In genomic region chr1:6348511-6349191, GRCh38 we compare ENCODE assay signal across 9 cellular contexts. TPM values are rescaled to one million over a fixed set of nuclear protein-coding genes. Genes with fewer than 3 reads are reported as not detected.
DNase-seq lines count a peak whose midpoint lies in the region; ATAC-seq, FAIRE-seq and TF ChIP-seq lines count a peak whose summit lies in the region.
"Had no signal": no experiment of that assay in that cellular context is flagged by ENCODE, and none has a peak within 500 bp of the region (broad histone marks: within the 10 kb centered on the region; RNA-seq: fewer than 3 reads in every experiment).

No MANE protein-coding gene starts in this region.

- H3K27me3 ChIP-seq in liver (ENCODE audit: control insufficient read depth in 4 of 4, insufficient read depth in 4 of 4, low read length in 3 of 4) = no peaks in the 10 kb centered on the region
- H3K27me3 ChIP-seq in HepG2 (ENCODE audit: control insufficient read depth in 1 of 2, insufficient read depth in 2 of 2, low read length in 2 of 2) = no peaks in the 10 kb centered on the region
- no peaks in the 10 kb centered on the region for H3K27me3 ChIP-seq in right lobe of liver

- H3K36me3 ChIP-seq in liver (ENCODE audit: control insufficient read depth in 4 of 4, insufficient read depth in 3 of 4, low read depth in 1 of 4, low read length in 3 of 4) (no peaks in the 10 kb centered on the region), HepG2 (replicated peaks in 1 of 2; ENCODE audit: control insufficient read depth in 1 of 2, insufficient read depth in 2 of 2, low read length in 2 of 2) (peaks cover 3 to 5% of the 10 kb centered on the region in 2 experiments; a peak in 4 of 5 replicates), right lobe of liver (no peaks in the 10 kb centered on the region)

- H3K4me3 ChIP-seq in liver (ENCODE audit: low read depth in 1 of 3, low read length in 3 of 3) (no peak overlapping the region), HepG2 (replicated peaks in 1 of 3; ENCODE audit: insufficient read depth in 1 of 3, low read depth in 2 of 3, low read length in 3 of 3) (no peak overlapping the region), right lobe of liver (no peak overlapping the region)

- POLR2A ChIA-PET in HepG2 (lab: Yijun Ruan, JAX) = interaction anchor here (1.4 kb wide), 1 partner anchor 12 kb away, joined by 4 read pairs; no protein-coding TSS in a partner anchor

- ATAC-seq in HepG2 (no peak), right lobe of liver (peak; percentile 1 to 18 (median 4)), GM18867 (IDR thresholded peaks at IDR 0.05; ENCODE audit: unreplicated experiment) (no peak)

- TF ChIP-seq CTCF in liver (IDR thresholded peaks at IDR 0.05; ENCODE audit: low read depth, low read length, missing input control) (no peak), HepG2 (CRISPR knock-in tag; IDR thresholded peaks at IDR 0.05) (no peak), right lobe of liver (IDR thresholded peaks at IDR 0.05) (no peak), type B pancreatic cell (conservative IDR thresholded peaks at IDR 0.05) (no peak)

- peaks cover 21% of the 10 kb centered on the region for H3K4me1 Mint-ChIP-seq in activated naive CD4-positive, alpha-beta T cell treated with anti-CD3 and anti-CD28 coated beads, Interleukin-2, amount 50 U/mL, for 24 hours
- H3K4me1 Mint-ChIP-seq in type B pancreatic cell (ENCODE audit: unreplicated experiment) = peaks cover 12% of the 10 kb centered on the region

- H3K9ac ChIP-seq in liver (ENCODE audit: low read depth in 1 of 2, low read length in 2 of 2) (no peak overlapping the region), HepG2 (ENCODE audit: insufficient read depth, low read depth, low read length) (no peak overlapping the region)

- TF ChIP-seq POLR2A in HepG2 (IDR thresholded peaks at IDR 0.05; ENCODE audit: insufficient read depth in 1 of 2, low read depth in 2 of 2, low read length in 2 of 2) = no peak
- TF ChIP-seq POLR2A in right lobe of liver (IDR thresholded peaks at IDR 0.05) = no peak
- no peak for TF ChIP-seq POLR2A in H54 (IDR thresholded peaks at IDR 0.05; ENCODE audit: low read depth, low read length)

- H3K4me3 Mint-ChIP-seq in activated naive CD4-positive, alpha-beta T cell treated with anti-CD3 and anti-CD28 coated beads, Interleukin-2, amount 50 U/mL, for 24 hours = peak overlapping the region; percentile 50
- H3K4me3 Mint-ChIP-seq in type B pancreatic cell = no peak overlapping the region

- DNase-seq in HepG2 (ENCODE audit: low spot score) (no peak), right lobe of liver (no peak), type B pancreatic cell (ENCODE audit: extremely low spot score, unreplicated experiment) (no peak), NCI-H226 (no peak), H54 (ENCODE audit: insufficient read length, low spot score) (no peak)

- 80% methylated on average over 13 of the region's 13 CpGs for whole genome bisulfite sequencing in liver
- 96% methylated on average over 9 of the region's 13 CpGs for WGBS in HepG2 (ENCODE audit: low lambda C conversion rate)
- 66% methylated on average over 2 of the region's 13 CpGs for WGBS in right lobe of liver (ENCODE audit: insufficient coverage, low coverage, low lambda C conversion rate, missing lambda C conversion rate)

- CTCF ChIA-PET in HepG2 (lab: Yijun Ruan, JAX; ENCODE audit: low intra/inter-chr PET ratio, low total read pairs) = interaction anchor here (1.0 to 1.7 kb wide), 4 partner anchors 9 to 65 kb away, joined by 3 to 15 read pairs (median 5); no protein-coding TSS in a partner anchor

- H3K79me2 ChIP-seq in HepG2 (ENCODE audit: insufficient read depth, low read length) = peaks cover 6% of the 10 kb centered on the region

- H3K27ac ChIP-seq in liver (ENCODE audit: low read depth in 1 of 2, low read length in 2 of 2) (peak overlapping the region in 1 of 2 donors; percentile 7), HepG2 (ENCODE audit: extremely low read length, insufficient read depth, low read length) (no peak overlapping the region), right lobe of liver (peak overlapping the region in 1 of 3 donors; percentile 14)
- H3K27ac ChIP-seq: HL-60 had no signal

- H3K9me3 ChIP-seq in liver (ENCODE audit: control insufficient read depth in 4 of 4, low read length in 3 of 4) (no peaks in the 10 kb centered on the region), HepG2 (ENCODE audit: low read length) (no peaks in the 10 kb centered on the region), right lobe of liver (no peaks in the 10 kb centered on the region)

- no peaks in the 10 kb centered on the region for H3K9me3 Mint-ChIP-seq in activated naive CD4-positive, alpha-beta T cell treated with anti-CD3 and anti-CD28 coated beads, Interleukin-2, amount 50 U/mL, for 24 hours
- no peaks in the 10 kb centered on the region for H3K9me3 Mint-ChIP-seq in type B pancreatic cell

- H3K27ac Mint-ChIP-seq in activated naive CD4-positive, alpha-beta T cell treated with anti-CD3 and anti-CD28 coated beads, Interleukin-2, amount 50 U/mL, for 24 hours = peak overlapping the region; percentile 89
- H3K27ac Mint-ChIP-seq in type B pancreatic cell = no peak overlapping the region

- no peak overlapping the region for H3K4me2 ChIP-seq in HepG2 (ENCODE audit: low read depth, low read length)

- TF ChIP-seq EP300 in HepG2 (IDR thresholded peaks at IDR 0.05; ENCODE audit: low read depth in 2 of 2, low read length in 2 of 2) (no peak), HepG2 (CRISPR knock-in tag; IDR thresholded peaks at IDR 0.05; ENCODE audit: borderline replicate concordance) (no peak)

- H4K20me1 ChIP-seq in HepG2 (ENCODE audit: insufficient read depth, low read length) = peaks cover 5% of the 10 kb centered on the region; the same call in 1 of the 2 replicates

- intact Hi-C loops in HepG2 (cut with micrococcal nuclease; ENCODE audit: unreplicated experiment) = loop anchor here (1.0 kb wide), 1 partner anchor 30 kb away; no protein-coding TSS in a partner anchor
- intact Hi-C loops in right lobe of liver (cut with DNase I) = loop anchor here (5.0 kb wide), 3 partner anchors 49 to 96 kb away; no protein-coding TSS in a partner anchor

- no TSS peak for BruUV-seq in HepG2 (replicated peaks; lab: Mats Ljungman, UMichigan)

- H3K4me1 ChIP-seq in liver (ENCODE audit: control insufficient read depth in 4 of 4, insufficient read depth in 4 of 4, low read length in 3 of 4) = peaks cover 10 to 54% (median 42%) of the 10 kb centered on the region in 4 donors
- peaks cover 31% of the 10 kb centered on the region for H3K4me1 ChIP-seq in HepG2 (ENCODE audit: insufficient read depth, low read length)
- peaks cover 0 to 42% (median 16%) of the 10 kb centered on the region in 4 donors for H3K4me1 ChIP-seq in right lobe of liver

- H3K36me3 Mint-ChIP-seq in activated naive CD4-positive, alpha-beta T cell treated with anti-CD3 and anti-CD28 coated beads, Interleukin-2, amount 50 U/mL, for 24 hours = no peaks in the 10 kb centered on the region
- no peaks in the 10 kb centered on the region for H3K36me3 Mint-ChIP-seq in type B pancreatic cell

- H3K27me3 Mint-ChIP-seq in activated naive CD4-positive, alpha-beta T cell treated with anti-CD3 and anti-CD28 coated beads, Interleukin-2, amount 50 U/mL, for 24 hours = no peaks in the 10 kb centered on the region
- no peaks in the 10 kb centered on the region for H3K27me3 Mint-ChIP-seq in type B pancreatic cell

- no peak overlapping the region for H2AFZ ChIP-seq in HepG2 (ENCODE audit: low read length)

- no peak for TF ChIP-seq RAD21 in liver (IDR thresholded peaks at IDR 0.05)
- TF ChIP-seq RAD21 in HepG2 (CRISPR knock-in tag; IDR thresholded peaks at IDR 0.05) = no peak

- in situ Hi-C loops in HepG2 (cut with HindIII; ENCODE audit: extremely low pct_ligation_motif_present, low pct_unique_long_range_greater_than_20kb) = no loop called here

- no peak for FAIRE-seq in HepG2 (lab: Jason Lieb, UNC)
- no peak for FAIRE-seq in H54 (lab: Jason Lieb, UNC)

TF ChIP-seq in liver, 16 proteins besides CTCF, POLR2A, EP300 and RAD21:
- TF ChIP-seq NR2F2 (IDR thresholded peaks at IDR 0.05) (peak; percentile 53), SP1 (IDR thresholded peaks at IDR 0.05) (no peak)

TF ChIP-seq in HepG2, 621 proteins besides CTCF, POLR2A, EP300 and RAD21 (continues in another document):
- TF ChIP-seq, protein P1, sequence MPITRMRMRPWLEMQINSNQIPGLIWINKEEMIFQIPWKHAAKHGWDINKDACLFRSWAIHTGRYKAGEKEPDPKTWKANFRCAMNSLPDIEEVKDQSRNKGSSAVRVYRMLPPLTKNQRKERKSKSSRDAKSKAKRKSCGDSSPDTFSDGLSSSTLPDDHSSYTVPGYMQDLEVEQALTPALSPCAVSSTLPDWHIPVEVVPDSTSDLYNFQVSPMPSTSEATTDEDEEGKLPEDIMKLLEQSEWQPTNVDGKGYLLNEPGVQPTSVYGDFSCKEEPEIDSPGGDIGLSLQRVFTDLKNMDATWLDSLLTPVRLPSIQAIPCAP (CRISPR knock-in tag; IDR thresholded peaks at IDR 0.05; ENCODE audit: low read depth) = no peak
- no peak for TF ChIP-seq ZNF563 (CRISPR knock-in tag; IDR thresholded peaks at IDR 0.05)

RNA-seq across cellular contexts. Expression of gene ACOT7, which starts 44.9 kb away (rescaled TPM):
- total RNA-seq in liver (10 to 100 TPM in 1 of 2 donors, 1 to 10 TPM in 1; 8.7 to 11.0 TPM), HepG2 (2016; rRNA removed; fragmentation: Illumina TruSeq; extraction: Trizol) (33.0 and 43.2 TPM in 2 replicates), right lobe of liver (10 to 100 TPM; 10.8 to 19.7 (median 14.1) TPM), type B pancreatic cell (ENCODE audit: low replicate concordance) (31.8 and 40.0 TPM in 2 replicates)
- polyA plus RNA-seq in liver (10 to 100 TPM in 1 of 2 donors, 1 to 10 TPM in 1; 9.7 to 14.4 TPM), HepG2 (2011; rRNA removed) (47.6 and 55.8 TPM in 2 replicates)
- total RNA-seq in HepG2 (2016; cell fraction: cytosol; rRNA removed; fragmentation: Illumina TruSeq; extraction: Trizol; ENCODE audit: low read depth) = 11.5 and 12.1 TPM in 2 replicates
- 34.5 and 39.6 TPM in 2 replicates for total RNA-seq in HepG2 (2016; cell fraction: insoluble cytoplasmic fraction; rRNA removed; fragmentation: Illumina TruSeq; extraction: Trizol)
- total RNA-seq in HepG2 (2016; cell fraction: membrane; rRNA removed; fragmentation: Illumina TruSeq; extraction: Trizol) = 19.5 and 22.7 TPM in 2 replicates
- total RNA-seq in HepG2 (2016; cell fraction: nucleus; rRNA removed; fragmentation: Illumina TruSeq; extraction: Trizol) = 16.0 and 18.3 TPM in 2 replicates
- 41.0 and 59.2 TPM in 2 replicates for polyA plus RNA-seq in HepG2 (2011; cell fraction: cytosol; rRNA removed)
- 29.4 and 30.1 TPM in 2 replicates for polyA plus RNA-seq in HepG2 (2011; cell fraction: nucleus; rRNA removed)
- polyA plus RNA-seq in HepG2 (2012) = 30.1 and 36.4 TPM in 2 replicates
- polyA plus RNA-seq in HepG2 (2016; cell fraction: cytosol; fragmentation: Illumina TruSeq; extraction: Trizol; ENCODE audit: low read depth) = 25.5 and 27.1 TPM in 2 replicates
- 80.5 and 96.2 TPM in 2 replicates for polyA plus RNA-seq in HepG2 (2016; cell fraction: insoluble cytoplasmic fraction; fragmentation: Illumina TruSeq; extraction: Trizol; ENCODE audit: low read depth)
- polyA plus RNA-seq in HepG2 (2016; cell fraction: membrane; fragmentation: Illumina TruSeq; extraction: Trizol; ENCODE audit: low read depth) = 36.8 and 37.9 TPM in 2 replicates
- polyA plus RNA-seq in HepG2 (2016; cell fraction: nucleus; fragmentation: Illumina TruSeq; extraction: Trizol; ENCODE audit: insufficient read depth, low read depth) = 47.6 and 48.4 TPM in 2 replicates
- polyA minus RNA-seq in HepG2 (2011; rRNA and poly(A)+ RNA removed; ENCODE audit: low replicate concordance) = 55.4 and 66.9 TPM in 2 replicates
- 14.3 and 18.7 TPM in 2 replicates for polyA minus RNA-seq in HepG2 (2011; cell fraction: cytosol; rRNA and poly(A)+ RNA removed)
- 8.0 and 8.6 TPM in 2 replicates for polyA minus RNA-seq in HepG2 (2011; cell fraction: nucleus; rRNA and poly(A)+ RNA removed)

Comparison
In these comparisons a context has a peak if more than half of its experiments do, and no peak if none do; other contexts are left out.
1. ATAC-seq: peak in right lobe of liver (4 of 4); none in HepG2 (single experiment) and GM18867 (single experiment).